ENCODE assay signal across 14 cellular contexts in genomic region chr18:7735194-7735593, GRCh38.
DNase-seq lines count a peak whose midpoint lies in the region; ATAC-seq, FAIRE-seq and TF ChIP-seq lines count a peak whose summit lies in the region.
"Had no signal": no experiment of that assay in that cellular context is flagged by ENCODE, and none has a peak within 500 bp of the region (broad histone marks: within the 10 kb centered on the region; RNA-seq: fewer than 3 reads in every experiment).

No MANE protein-coding gene starts in this region.

- H3K4me1 Mint-ChIP-seq in osteocyte (ENCODE audit: unreplicated experiment) = peaks cover 10% of the 10 kb centered on the region
- H3K4me1 Mint-ChIP-seq: activated naive CD8-positive, alpha-beta T cell treated with anti-CD3 and anti-CD28 coated beads, Interleukin-2, amount 10 ng/mL, durations not matched to agents 7 days and 5 days had no signal

- H2AFZ ChIP-seq in OCI-LY1 (ENCODE audit: low read length) = no peak overlapping the region

- H3K27me3 ChIP-seq in OCI-LY1 (ENCODE audit: insufficient read depth, low read length) = no peaks in the 10 kb centered on the region
- H3K27me3 ChIP-seq: sigmoid colon had no signal

- no peaks in the 10 kb centered on the region for H4K20me1 ChIP-seq in OCI-LY1 (ENCODE audit: insufficient read depth, low read length)

- CTCF ChIA-PET in GM10248 (lab: Yijun Ruan, JAX) = interaction anchor here (1.6 kb wide), 1 partner anchor 8 kb away, joined by 4 read pairs; no protein-coding TSS in a partner anchor

- POLR2A ChIA-PET in GM10248 (lab: Yijun Ruan, JAX) = no interaction called here

- H3K27ac Mint-ChIP-seq in osteocyte (ENCODE audit: unreplicated experiment) = no peak overlapping the region
- H3K27ac Mint-ChIP-seq: activated naive CD8-positive, alpha-beta T cell treated with anti-CD3 and anti-CD28 coated beads, Interleukin-2, amount 10 ng/mL, durations not matched to agents 7 days and 5 days; CD4-positive, alpha-beta T cell; natural killer cell treated with Interleukin-12 subunit alpha and Interleukin-12 subunit beta and Interleukin-15 and Interleukin-18, amount 100 ng/mL, for 72 hours had no signal

- H3F3A ChIP-seq in OCI-LY1 (ENCODE audit: insufficient read depth, low read length) = no peaks in the 10 kb centered on the region

- DNase-seq in D721Med (ENCODE audit: insufficient read length, low spot score) (no peak), epithelial cell of proximal tubule (ENCODE audit: low read depth) (no peak), osteocyte (ENCODE audit: extremely low spot score, unreplicated experiment) (no peak), NAMALWA (ENCODE audit: low spot score) (no peak), GM10248 (ENCODE audit: extremely low spot score) (no peak)
- DNase-seq: activated naive CD8-positive, alpha-beta T cell treated with anti-CD3 and anti-CD28 coated beads, Interleukin-2, amount 10 ng/mL, durations not matched to agents 7 days and 5 days; activated T-cell treated with anti-CD3 and anti-CD28 coated beads for 4 hours; CD4-positive, alpha-beta T cell; sigmoid colon; stimulated activated naive CD8-positive, alpha-beta T cell treated with anti-CD3 and anti-CD28 coated beads, Interleukin-15, Interleukin-2, amounts not matched to agents 100 U/mL and 50 U/mL, for 24 hours had no signal

- H3K4me3 Mint-ChIP-seq in osteocyte (ENCODE audit: unreplicated experiment) = no peak overlapping the region
- H3K4me3 Mint-ChIP-seq: activated naive CD8-positive, alpha-beta T cell treated with anti-CD3 and anti-CD28 coated beads, Interleukin-2, amount 10 ng/mL, durations not matched to agents 7 days and 5 days; CD4-positive, alpha-beta T cell; natural killer cell treated with Interleukin-12 subunit alpha and Interleukin-12 subunit beta and Interleukin-15 and Interleukin-18, amount 100 ng/mL, for 72 hours had no signal

- no peaks in the 10 kb centered on the region for H3K36me3 Mint-ChIP-seq in osteocyte (ENCODE audit: unreplicated experiment)
- H3K36me3 Mint-ChIP-seq: activated naive CD8-positive, alpha-beta T cell treated with anti-CD3 and anti-CD28 coated beads, Interleukin-2, amount 10 ng/mL, durations not matched to agents 7 days and 5 days; natural killer cell treated with Interleukin-12 subunit alpha and Interleukin-12 subunit beta and Interleukin-15 and Interleukin-18, amount 100 ng/mL, for 72 hours had no signal

- no peaks in the 10 kb centered on the region for H3K9me3 ChIP-seq in OCI-LY1 (ENCODE audit: low read length)
- H3K9me3 ChIP-seq: sigmoid colon had no signal

- H3K79me2 ChIP-seq in OCI-LY1 (ENCODE audit: insufficient read depth, low read length) = no peaks in the 10 kb centered on the region

- H3K4me1 ChIP-seq in OCI-LY1 (ENCODE audit: insufficient read depth, low read length, severe bottlenecking) = no peaks in the 10 kb centered on the region

- FAIRE-seq in D721Med (lab: Jason Lieb, UNC) = no peak

- TF ChIP-seq CTCF in D721Med (IDR thresholded peaks at IDR 0.05; ENCODE audit: insufficient read depth, missing control alignments) = peak; percentile 18
- TF ChIP-seq CTCF in OCI-LY1 (IDR thresholded peaks at IDR 0.05; ENCODE audit: low read length) = peak; percentile 13; the same call in 1 of the 2 replicates
- TF ChIP-seq CTCF in epithelial cell of proximal tubule (conservative IDR thresholded peaks at IDR 0.05; ENCODE audit: low read depth, low read length) = peak; percentile 68
- peak; percentile 44 for TF ChIP-seq CTCF in osteocyte (IDR thresholded peaks at IDR 0.05)
- no peak for TF ChIP-seq CTCF in GM10248 (IDR thresholded peaks at IDR 0.05; ENCODE audit: control extremely low read depth, extremely low read depth, low read depth, missing control alignments)

- H3K9me3 Mint-ChIP-seq in osteocyte (ENCODE audit: unreplicated experiment) = no peaks in the 10 kb centered on the region
- H3K9me3 Mint-ChIP-seq: activated naive CD8-positive, alpha-beta T cell treated with anti-CD3 and anti-CD28 coated beads, Interleukin-2, amount 10 ng/mL, durations not matched to agents 7 days and 5 days; CD4-positive, alpha-beta T cell; natural killer cell treated with Interleukin-12 subunit alpha and Interleukin-12 subunit beta and Interleukin-15 and Interleukin-18, amount 100 ng/mL, for 72 hours had no signal

- H3K9me2 ChIP-seq in OCI-LY1 (ENCODE audit: low read depth, low read length) = no peaks in the 10 kb centered on the region

- no peaks in the 10 kb centered on the region for H3K36me3 ChIP-seq in OCI-LY1 (ENCODE audit: insufficient read depth, low read length)
- H3K36me3 ChIP-seq: sigmoid colon had no signal

- H3K27me3 Mint-ChIP-seq in osteocyte (ENCODE audit: unreplicated experiment) = no peaks in the 10 kb centered on the region
- H3K27me3 Mint-ChIP-seq: activated naive CD8-positive, alpha-beta T cell treated with anti-CD3 and anti-CD28 coated beads, Interleukin-2, amount 10 ng/mL, durations not matched to agents 7 days and 5 days; CD4-positive, alpha-beta T cell; natural killer cell treated with Interleukin-12 subunit alpha and Interleukin-12 subunit beta and Interleukin-15 and Interleukin-18, amount 100 ng/mL, for 72 hours had no signal

- H3K9ac ChIP-seq in OCI-LY1 (ENCODE audit: low read length) = no peak overlapping the region

- no peak overlapping the region for H3K4me2 ChIP-seq in OCI-LY1 (ENCODE audit: low read length)

- no peak for ATAC-seq in activated CD4-positive, CD25-positive, alpha-beta regulatory T cell treated with anti-CD3 and anti-CD28 coated beads, Interleukin-2, amount 50 U/mL, for 24 hours
- ATAC-seq in HG03108 (IDR thresholded peaks at IDR 0.05; ENCODE audit: unreplicated experiment) = no peak
- ATAC-seq: natural killer cell treated with Interleukin-12 subunit alpha and Interleukin-12 subunit beta and Interleukin-15 and Interleukin-18, amount 100 ng/mL, for 72 hours; stimulated activated naive CD8-positive, alpha-beta T cell treated with anti-CD3 and anti-CD28 coated beads, Interleukin-15, Interleukin-2, amounts not matched to agents 100 U/mL and 50 U/mL, for 24 hours had no signal

- H3K4me3 ChIP-seq in OCI-LY1 (ENCODE audit: low read depth, low read length, poor library complexity, severe bottlenecking) (no peak overlapping the region), epithelial cell of proximal tubule (ENCODE audit: low read depth, low read length) (no peak overlapping the region)
- H3K4me3 ChIP-seq: sigmoid colon had no signal

- H3K27ac ChIP-seq in OCI-LY1 (ENCODE audit: low read depth, low read length, poor library complexity, severe bottlenecking) = no peak overlapping the region
- H3K27ac ChIP-seq: sigmoid colon had no signal
